8 cellular contexts compared by ENCODE assay signal in genomic region chr2:74472945-74473258, GRCh38. TPM values are rescaled to one million over a fixed set of nuclear protein-coding genes. Genes with fewer than 3 reads are reported as not detected.
DNase-seq lines count a peak whose midpoint lies in the region; ATAC-seq, FAIRE-seq and TF ChIP-seq lines count a peak whose summit lies in the region.

No MANE protein-coding gene starts in this region.

- H3K27ac ChIP-seq in astrocyte (ENCODE audit: low read depth, low read length): peak overlapping the region; percentile 83
- H3K27ac ChIP-seq in tibial artery: peak overlapping the region; percentile 78 to 85

- H3K36me3 ChIP-seq in astrocyte (ENCODE audit: insufficient read depth, low read length) (peaks cover 7% of the 10 kb centered on the region), tibial artery (peaks cover 15 to 38% (median 15%) of the 10 kb centered on the region in 3 donors)

- no peaks in the 10 kb centered on the region for H3K9me3 ChIP-seq in astrocyte (ENCODE audit: insufficient read depth, low read depth, low read length)
- H3K9me3 ChIP-seq in tibial artery: no peaks in the 10 kb centered on the region

- ATAC-seq in left lobe of liver (peak; percentile 16), GM21529 (IDR thresholded peaks at IDR 0.05; ENCODE audit: unreplicated experiment) (no peak)

- H3K79me2 ChIP-seq in astrocyte (ENCODE audit: insufficient read depth, low read length): peaks cover 4% of the 10 kb centered on the region

- peak overlapping the region; percentile 94 for H2AFZ ChIP-seq in astrocyte (ENCODE audit: low read depth, low read length)

- peak overlapping the region; percentile 91 for H3K4me3 Mint-ChIP-seq in activated CD4-positive, alpha-beta T cell treated with anti-CD3 and anti-CD28 coated beads, Interleukin-2, amount 10 ng/mL, durations not matched to agents 7 days and 5 days
- H3K4me3 Mint-ChIP-seq in astrocyte (ENCODE audit: unreplicated experiment): peak overlapping the region; percentile 96

- intact Hi-C loops in tibial artery (cut with DNase I; ENCODE audit: low total_unique reads): no loop called here

- CTCF ChIA-PET in activated CD4-positive, alpha-beta T cell treated with anti-CD3 and anti-CD28 coated beads, Interleukin-2, amount 10 ng/mL, durations not matched to agents 7 days and 5 days (lab: Charles Lee): interaction anchor here (0.7 to 2.8 kb wide), 10 partner anchors 9 to 116 kb away, joined by 3 to 19 read pairs (median 4); partner anchors contain the start of genes CCDC142, TTC31 and WBP1

- peaks cover 39% of the 10 kb centered on the region for H3K4me1 Mint-ChIP-seq in activated CD4-positive, alpha-beta T cell treated with anti-CD3 and anti-CD28 coated beads, Interleukin-2, amount 10 ng/mL, durations not matched to agents 7 days and 5 days
- H3K4me1 Mint-ChIP-seq in astrocyte (ENCODE audit: low read depth, unreplicated experiment): peaks cover 7% of the 10 kb centered on the region

- peak overlapping the region; percentile 96 for H3K4me3 ChIP-seq in astrocyte (ENCODE audit: insufficient read depth, low read depth, low read length)
- H3K4me3 ChIP-seq in tibial artery: peak overlapping the region; percentile 61 to 69

- no peak for DNase-seq in activated CD4-positive, alpha-beta T cell treated with anti-CD3 and anti-CD28 coated beads, Interleukin-2, amount 10 ng/mL, durations not matched to agents 7 days and 5 days
- DNase-seq in activated CD4-positive, alpha-beta T cell treated with anti-CD3 and anti-CD28 coated beads, Interleukin-2, amount 50 U/mL, for 4 hours: no peak
- DNase-seq in astrocyte (ENCODE audit: low read depth) (no peak), left lobe of liver (ENCODE audit: low spot score) (no peak), tibial artery (no peak), NOMO-1 treated with dmso at 0.1 percent for 144 hours (lab: John Stamatoyannopoulos, UW; ENCODE audit: unreplicated experiment) (no peak), COLO668 (lab: John Stamatoyannopoulos, UW; ENCODE audit: unreplicated experiment) (no peak)

- POLR2A ChIA-PET in activated CD4-positive, alpha-beta T cell treated with anti-CD3 and anti-CD28 coated beads, Interleukin-2, amount 10 ng/mL, durations not matched to agents 7 days and 5 days (lab: Charles Lee): interaction anchor here (0.9 to 1.5 kb wide), 3 partner anchors 9 to 18 kb away, joined by 3 to 6 read pairs (median 5); partner anchors contain the start of genes INO80B and WBP1

- peak overlapping the region; percentile 98 for H3K27ac Mint-ChIP-seq in activated CD4-positive, alpha-beta T cell treated with anti-CD3 and anti-CD28 coated beads, Interleukin-2, amount 10 ng/mL, durations not matched to agents 7 days and 5 days
- peak overlapping the region; percentile 98 for H3K27ac Mint-ChIP-seq in astrocyte (ENCODE audit: unreplicated experiment)

- TF ChIP-seq CTCF in astrocyte (IDR thresholded peaks at IDR 0.05; ENCODE audit: insufficient read depth, low read depth, low read length): no peak
- no peak for TF ChIP-seq CTCF in tibial artery (IDR thresholded peaks at IDR 0.05)

- no peaks in the 10 kb centered on the region for H3K9me3 Mint-ChIP-seq in activated CD4-positive, alpha-beta T cell treated with anti-CD3 and anti-CD28 coated beads, Interleukin-2, amount 10 ng/mL, durations not matched to agents 7 days and 5 days
- no peaks in the 10 kb centered on the region for H3K9me3 Mint-ChIP-seq in astrocyte (ENCODE audit: unreplicated experiment)

- H3K27me3 ChIP-seq in astrocyte (ENCODE audit: insufficient read depth, low read length) (no peaks in the 10 kb centered on the region), tibial artery (no peaks in the 10 kb centered on the region)

- H3K36me3 Mint-ChIP-seq in activated CD4-positive, alpha-beta T cell treated with anti-CD3 and anti-CD28 coated beads, Interleukin-2, amount 10 ng/mL, durations not matched to agents 7 days and 5 days (ENCODE audit: low read depth): peaks cover 29% of the 10 kb centered on the region
- H3K36me3 Mint-ChIP-seq in astrocyte (ENCODE audit: low read depth, unreplicated experiment): peaks cover 13% of the 10 kb centered on the region

- FAIRE-seq in astrocyte (lab: Jason Lieb, UNC): no peak

- H3K4me2 ChIP-seq in astrocyte (ENCODE audit: low read length): peak overlapping the region; percentile 95

- H3K4me1 ChIP-seq in astrocyte (ENCODE audit: insufficient read depth, low read length): peaks cover 15% of the 10 kb centered on the region
- peaks cover 0 to 25% (median 13%) of the 10 kb centered on the region in 4 donors for H3K4me1 ChIP-seq in tibial artery

- no peaks in the 10 kb centered on the region for H3K27me3 Mint-ChIP-seq in activated CD4-positive, alpha-beta T cell treated with anti-CD3 and anti-CD28 coated beads, Interleukin-2, amount 10 ng/mL, durations not matched to agents 7 days and 5 days
- no peaks in the 10 kb centered on the region for H3K27me3 Mint-ChIP-seq in astrocyte (ENCODE audit: low read depth, unreplicated experiment)

- peak overlapping the region; percentile 91 for H3K9ac ChIP-seq in astrocyte (ENCODE audit: low read length)

- H4K20me1 ChIP-seq in astrocyte (ENCODE audit: insufficient read depth, low read length): no peaks in the 10 kb centered on the region

RNA-seq across cellular contexts. Expression of gene MRPL53, which starts 0.4 kb away (rescaled TPM):
- 10 to 100 TPM; 72.5 to 83.1 TPM for total RNA-seq in activated CD4-positive, alpha-beta T cell treated with anti-CD3 and anti-CD28 coated beads, Interleukin-2, amount 10 ng/mL, durations not matched to agents 7 days and 5 days
- total RNA-seq in astrocyte (48.0 and 50.6 TPM in 2 replicates), left lobe of liver (48.9 TPM)

RNA-seq across cellular contexts. Expression of gene MOGS, which starts 7.7 kb away (rescaled TPM):
- total RNA-seq in activated CD4-positive, alpha-beta T cell treated with anti-CD3 and anti-CD28 coated beads, Interleukin-2, amount 10 ng/mL, durations not matched to agents 7 days and 5 days: 10 to 100 TPM; 55.4 to 62.6 TPM
- total RNA-seq in astrocyte (84.4 and 101 TPM in 2 replicates), left lobe of liver (53.3 TPM)

RNA-seq across cellular contexts. Expression of gene CCDC142, which starts 9.9 kb away (rescaled TPM):
- total RNA-seq in activated CD4-positive, alpha-beta T cell treated with anti-CD3 and anti-CD28 coated beads, Interleukin-2, amount 10 ng/mL, durations not matched to agents 7 days and 5 days: 10 to 100 TPM; 26.8 to 27.1 TPM
- 10.6 and 11.2 TPM in 2 replicates for total RNA-seq in astrocyte
- 14.0 TPM for total RNA-seq in left lobe of liver

RNA-seq across cellular contexts. Expression of gene TTC31, which starts 10.0 kb away (rescaled TPM):
- 10 to 100 TPM; 45.8 to 46.3 TPM for total RNA-seq in activated CD4-positive, alpha-beta T cell treated with anti-CD3 and anti-CD28 coated beads, Interleukin-2, amount 10 ng/mL, durations not matched to agents 7 days and 5 days
- total RNA-seq in astrocyte (12.0 and 14.1 TPM in 2 replicates), left lobe of liver (39.8 TPM)

RNA-seq across cellular contexts. Expression of gene WBP1, which starts 14.7 kb away (rescaled TPM):
- total RNA-seq in activated CD4-positive, alpha-beta T cell treated with anti-CD3 and anti-CD28 coated beads, Interleukin-2, amount 10 ng/mL, durations not matched to agents 7 days and 5 days: 10 to 100 TPM; 52.5 to 52.6 TPM
- 56.4 and 58.3 TPM in 2 replicates for total RNA-seq in astrocyte
- total RNA-seq in left lobe of liver: 38.8 TPM
